In the genomic region with DNA sequence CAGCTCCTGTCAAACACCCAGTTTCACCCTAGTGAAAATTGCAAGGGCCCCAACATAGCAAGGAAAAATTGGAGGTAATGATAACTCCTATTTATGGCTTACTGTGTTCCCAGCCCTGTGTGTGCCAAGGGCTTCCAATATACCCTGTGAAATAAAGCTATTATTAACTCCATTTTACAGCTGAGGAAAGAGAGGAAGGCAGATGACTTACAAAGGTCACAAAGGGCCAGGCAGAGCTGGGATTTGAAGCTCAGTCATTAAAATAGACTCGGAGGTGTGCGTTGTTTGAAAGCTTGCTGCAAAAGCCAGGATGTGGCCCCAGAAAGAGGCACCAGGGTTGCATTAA, we compare ENCODE assay signal across 13 cellular contexts. TPM values are rescaled to one million over a fixed set of nuclear protein-coding genes. Genes with fewer than 3 reads are reported as not detected.
A peak's percentile ranks its signal among the peaks of the same experiment; 100 is the strongest.
DNase-seq lines count a peak whose midpoint lies in the region; ATAC-seq and TF ChIP-seq lines count a peak whose summit lies in the region.
"Had no signal": no experiment of that assay in that cellular context is flagged by ENCODE, and none has a peak within 500 bp of the region (broad histone marks: within the 10 kb centered on the region; RNA-seq: fewer than 3 reads in every experiment).

No MANE protein-coding gene starts in this region.

- no peak for DNase-seq in activated T-cell treated with anti-CD3 and anti-CD28 coated beads, Interleukin-2, amount 50 U/mL, for 72 hours
- no peak for DNase-seq in activated T-cell treated with anti-CD3 and anti-CD28 coated beads, Interleukin-2, amount 50 U/mL, for 1 hour
- DNase-seq in breast epithelium (ENCODE audit: low spot score in 2 of 2) (no peak), left colon (no peak), GM19240 (ENCODE audit: insufficient read length, low spot score) (no peak), RPMI8226 (no peak), caudate nucleus (lab: John Stamatoyannopoulos, UW) (no peak)
- DNase-seq: COR-L47, NCI-H187 treated with DMSO at 0.1 percent for 48 hours had no signal

- TF ChIP-seq CTCF in breast epithelium (IDR thresholded peaks at IDR 0.05), result no peak

- H3K9ac ChIP-seq in skeletal muscle tissue (ENCODE audit: low read depth in 1 of 3, low read length in 3 of 3), result peak overlapping the region in 2 of 3 donors; percentile 1 to 21
- H3K9ac ChIP-seq: KMS-11 had no signal

- H3K9me3 ChIP-seq in breast epithelium (no peaks in the 10 kb centered on the region), skeletal muscle tissue (ENCODE audit: control insufficient read depth in 3 of 3, low read length in 3 of 3) (no peaks in the 10 kb centered on the region)
- H3K9me3 ChIP-seq: MG63, Peyer's patch had no signal

- H3K27ac ChIP-seq in breast epithelium (peak overlapping the region; percentile 60 to 77), skeletal muscle tissue (ENCODE audit: low read depth, low read length) (no peak overlapping the region), caudate nucleus (ENCODE audit: low read depth, low read length) (no peak overlapping the region)
- H3K27ac ChIP-seq: KMS-11 had no signal

- no peak for ATAC-seq in activated T-cell treated with anti-CD3 and anti-CD28 coated beads, Interleukin-2, amount 50 U/mL, for 72 hours (replicated peaks in 1 of 2)
- peak; percentile 20 for ATAC-seq in left colon

- intact Hi-C loops in breast epithelium (cut with DNase I; ENCODE audit: low total_unique reads), result loop anchor here (10.0 kb wide), 1 partner anchor 754 kb away; no protein-coding TSS in a partner anchor
- intact Hi-C loops in left colon (cut with DNase I, micrococcal nuclease), result no loop called here

- TF ChIP-seq POLR2A in breast epithelium (IDR thresholded peaks at IDR 0.05), result no peak

- no peaks in the 10 kb centered on the region for H3K4me1 Mint-ChIP-seq in activated T-cell treated with anti-CD3 and anti-CD28 coated beads, Interleukin-2, amount 50 U/mL, for 72 hours (ENCODE audit: low read depth)

- H3K4me1 ChIP-seq in breast epithelium (no peaks in the 10 kb centered on the region), skeletal muscle tissue (ENCODE audit: control insufficient read depth in 3 of 3, insufficient read depth in 3 of 3, low read length in 3 of 3) (peaks cover 6 to 12% (median 7%) of the 10 kb centered on the region in 3 donors)
- H3K4me1 ChIP-seq: Peyer's patch had no signal

- H3K36me3 ChIP-seq in breast epithelium (no peaks in the 10 kb centered on the region), skeletal muscle tissue (ENCODE audit: control insufficient read depth in 3 of 3, insufficient read depth in 3 of 3, low read length in 3 of 3) (peaks cover 11 to 16% (median 13%) of the 10 kb centered on the region in 3 donors)

- H3K4me3 Mint-ChIP-seq in activated T-cell treated with anti-CD3 and anti-CD28 coated beads, Interleukin-2, amount 50 U/mL, for 72 hours, result no peak overlapping the region

- H3K27me3 Mint-ChIP-seq in activated T-cell treated with anti-CD3 and anti-CD28 coated beads, Interleukin-2, amount 50 U/mL, for 72 hours (ENCODE audit: low read depth), result no peaks in the 10 kb centered on the region

- no peaks in the 10 kb centered on the region for H3K27me3 ChIP-seq in breast epithelium
- no peaks in the 10 kb centered on the region for H3K27me3 ChIP-seq in skeletal muscle tissue (ENCODE audit: control insufficient read depth in 3 of 3, insufficient read depth in 3 of 3, low read length in 3 of 3)
- H3K27me3 ChIP-seq: MG63, Peyer's patch had no signal

- H3K36me3 Mint-ChIP-seq in activated T-cell treated with anti-CD3 and anti-CD28 coated beads, Interleukin-2, amount 50 U/mL, for 72 hours (ENCODE audit: insufficient read depth in 2 of 2), result no peaks in the 10 kb centered on the region

- H3K4me3 ChIP-seq in breast epithelium, result no peak overlapping the region
- H3K4me3 ChIP-seq in skeletal muscle tissue (ENCODE audit: low read length in 3 of 3), result no peak overlapping the region
- H3K4me3 ChIP-seq: MG63, Peyer's patch had no signal

- H3K9me3 Mint-ChIP-seq in activated T-cell treated with anti-CD3 and anti-CD28 coated beads, Interleukin-2, amount 50 U/mL, for 72 hours, result no peaks in the 10 kb centered on the region

- H3K27ac Mint-ChIP-seq in activated T-cell treated with anti-CD3 and anti-CD28 coated beads, Interleukin-2, amount 50 U/mL, for 72 hours, result peak overlapping the region; percentile 89

RNA-seq across cellular contexts. Expression of a gene that starts 20.2 kb away (rescaled TPM):
- total RNA-seq in activated T-cell treated with anti-CD3 and anti-CD28 coated beads, Interleukin-2, amount 50 U/mL, for 72 hours, result under 1 TPM; 0.12 to 0.25 TPM
- total RNA-seq in breast epithelium, result 10 to 100 TPM; 16.5 to 37.8 (median 26.2) TPM
- total RNA-seq in left colon, result 10 to 100 TPM in 1 of 2 donors, 1 to 10 TPM in 1; 6.5 to 18.0 TPM
- total RNA-seq in skeletal muscle tissue, result 8.9 TPM

Comparison
In these comparisons a context has a peak if more than half of its experiments do, and no peak if none do; other contexts are left out.
1. H3K27ac ChIP-seq: peak in breast epithelium (2 of 2); none in skeletal muscle tissue (single experiment) and caudate nucleus (single experiment).